Comparison of ENCODE assay signal across 1 cellular context in genomic region chr2:42171396-42171971, GRCh38.
TF ChIP-seq lines count a peak whose summit lies in the region.

No MANE protein-coding gene starts in this region.

TF ChIP-seq in GM12878, 131 proteins besides CTCF, POLR2A, EP300 and RAD21 (continued from another document):
- TF ChIP-seq RB1 (IDR thresholded peaks at IDR 0.05; ENCODE audit: borderline replicate concordance) (no peak), RELB (IDR thresholded peaks at IDR 0.05; ENCODE audit: low read depth) (no peak), BHLHE40 (IDR thresholded peaks at IDR 0.05; ENCODE audit: borderline replicate concordance in 1 of 2, low read depth in 2 of 2, low read length in 1 of 2) (no peak), NFYA (IDR thresholded peaks at IDR 0.05; ENCODE audit: borderline replicate concordance, low read depth, low read length) (no peak), PKNOX1 (IDR thresholded peaks at IDR 0.05) (no peak), KDM1A (IDR thresholded peaks at IDR 0.05; ENCODE audit: borderline replicate concordance) (no peak), RCOR1 (conservative IDR thresholded peaks at IDR 0.05; ENCODE audit: low read depth, low read length) (0 out of 2 replicates have a peak, but pooled peaks have one; percentile 70), YY1 (IDR thresholded peaks at IDR 0.05; ENCODE audit: low read depth, low read length) (0 out of 2 replicates have a peak, but pooled peaks have one; percentile 13), TBL1XR1 (IDR thresholded peaks at IDR 0.05; ENCODE audit: low read depth, low read length) (no peak), ZNF274 (IDR thresholded peaks at IDR 0.05; ENCODE audit: insufficient read depth, insufficient read length) (no peak), MTA2 (IDR thresholded peaks at IDR 0.05; ENCODE audit: low read depth) (no peak), PRDM15 (CRISPR knock-in tag; IDR thresholded peaks at IDR 0.05) (no peak), BRCA1 (IDR thresholded peaks at IDR 0.05; ENCODE audit: low read depth, low read length) (no peak), SKIL (IDR thresholded peaks at IDR 0.05; ENCODE audit: low read depth, poor library complexity, severe bottlenecking) (peak; percentile 20), PAX5 (IDR thresholded peaks at IDR 0.05; ENCODE audit: borderline replicate concordance, low read depth, low read length) (no peak), PML (IDR thresholded peaks at IDR 0.05; ENCODE audit: low read length) (no peak), IRF5 (IDR thresholded peaks at IDR 0.05; ENCODE audit: borderline replicate concordance) (no peak), WRNIP1 (IDR thresholded peaks at IDR 0.05; ENCODE audit: borderline replicate concordance, low read depth, low read length) (0 out of 2 replicates have a peak, but pooled peaks have one; percentile 62)
